ENCODE assay signal across 1 cellular context in the genomic region with DNA sequence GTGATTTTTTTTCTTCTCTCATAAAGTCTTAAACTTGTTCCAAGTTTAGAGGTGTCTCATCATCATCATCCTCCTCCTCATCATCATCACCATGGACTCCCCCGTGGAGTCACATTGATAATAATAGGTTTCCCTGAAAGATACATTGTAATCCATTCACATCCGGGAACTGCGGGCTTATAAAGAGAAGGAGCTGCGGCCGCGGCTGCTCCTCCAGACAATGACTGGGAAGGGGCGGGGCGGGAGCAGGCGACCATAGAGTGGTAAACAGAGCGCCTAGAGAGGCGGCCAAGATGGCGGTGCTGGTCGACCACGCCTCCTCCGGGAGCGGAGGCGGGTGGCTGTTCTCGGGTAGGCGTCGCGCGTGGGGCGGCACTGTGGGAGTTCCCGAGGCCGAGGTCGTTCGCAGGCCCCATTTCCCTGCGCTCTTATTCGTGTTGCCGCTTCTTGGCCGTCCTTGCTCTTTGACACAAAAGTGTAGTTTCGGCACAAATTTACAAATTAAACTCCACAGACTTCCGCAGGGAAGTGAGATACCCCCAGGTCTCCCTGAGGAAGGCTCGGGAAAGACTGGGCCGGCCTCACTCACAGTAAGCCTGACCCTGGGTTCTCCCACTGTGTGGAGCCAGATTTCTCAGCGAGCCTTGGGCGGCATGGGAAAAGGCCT.
A peak's percentile ranks its signal among the peaks of the same experiment; 100 is the strongest.
TF ChIP-seq lines count a peak whose summit lies in the region.

No MANE protein-coding gene starts in this region.

TF ChIP-seq in HepG2, 621 proteins besides CTCF, POLR2A, EP300 and RAD21 (continued from another document):
- TF ChIP-seq ZFP82 (CRISPR knock-in tag; IDR thresholded peaks at IDR 0.05; ENCODE audit: borderline replicate concordance): no peak
- no peak for TF ChIP-seq AGO2 (optimal IDR thresholded peaks at IDR 0.05; ENCODE audit: low read depth, low read length)
- no peak for TF ChIP-seq ZNF33B (CRISPR knock-in tag; IDR thresholded peaks at IDR 0.05)
- TF ChIP-seq ZNF354B (CRISPR knock-in tag; IDR thresholded peaks at IDR 0.05): no peak
- no peak for TF ChIP-seq ZNF251 (CRISPR knock-in tag; IDR thresholded peaks at IDR 0.05)
- TF ChIP-seq YY1 (IDR thresholded peaks at IDR 0.05; ENCODE audit: insufficient read depth, insufficient replicate concordance, low read depth, low read length): peak; percentile 14
TF ChIP-seq in HepG2: peak in this region for 2.
